ENCODE assay signal across 26 cellular contexts in genomic region chr12:110725267-110725666, GRCh38. TPM values are rescaled to one million over a fixed set of nuclear protein-coding genes. Genes with fewer than 3 reads are reported as not detected.
A peak's percentile ranks its signal among the peaks of the same experiment; 100 is the strongest.
DNase-seq lines count a peak whose midpoint lies in the region; ATAC-seq, FAIRE-seq and TF ChIP-seq lines count a peak whose summit lies in the region.
"Had no signal": no experiment of that assay in that cellular context is flagged by ENCODE, and none has a peak within 500 bp of the region (broad histone marks: within the 10 kb centered on the region; RNA-seq: fewer than 3 reads in every experiment).

No MANE protein-coding gene starts in this region.

- H3K27ac ChIP-seq in neural progenitor cell = no peak overlapping the region
- H3K27ac ChIP-seq: ascending aorta, esophagus squamous epithelium, VCaP had no signal

- peaks cover 29% of the 10 kb centered on the region for H3K36me3 ChIP-seq in neural progenitor cell

- no peaks in the 10 kb centered on the region for H3K4me1 ChIP-seq in neural progenitor cell
- H3K4me1 ChIP-seq: ascending aorta, Caco-2 had no signal

- peaks cover 18% of the 10 kb centered on the region for H3F3A ChIP-seq in neural progenitor cell (ENCODE audit: low read depth)

- H3K9ac ChIP-seq in neural progenitor cell = no peak overlapping the region

- no peaks in the 10 kb centered on the region for H3K27me3 Mint-ChIP-seq in activated naive CD4-positive, alpha-beta T cell treated with anti-CD3 and anti-CD28 coated beads, Interleukin-2, amount 50 U/mL, for 24 hours
- H3K27me3 Mint-ChIP-seq in T-helper 17 cell (no peaks in the 10 kb centered on the region), neural progenitor cell (ENCODE audit: insufficient read depth, low read depth) (no peaks in the 10 kb centered on the region)
- H3K27me3 Mint-ChIP-seq: progenitor cell of endocrine pancreas had no signal

- H3K9me3 ChIP-seq in T-helper 17 cell (ENCODE audit: control insufficient read depth, low read length, poor library complexity, severe bottlenecking) = no peaks in the 10 kb centered on the region
- no peaks in the 10 kb centered on the region for H3K9me3 ChIP-seq in neural progenitor cell (ENCODE audit: low read depth)
- H3K9me3 ChIP-seq: ascending aorta, Caco-2, esophagus squamous epithelium had no signal

- no peaks in the 10 kb centered on the region for H3K27me3 ChIP-seq in neural progenitor cell
- H3K27me3 ChIP-seq: ascending aorta, esophagus squamous epithelium had no signal

- DNase-seq in activated naive CD4-positive, alpha-beta T cell (lab: John Stamatoyannopoulos, UW) = no peak
- DNase-seq in T-helper 17 cell (no peak), neural progenitor cell (ENCODE audit: low spot score) (no peak), AG08395 (ENCODE audit: low spot score) (no peak), GM12892 (ENCODE audit: insufficient read length) (no peak)
- DNase-seq: activated gamma-delta T cell; Caco-2; DND-41; esophagus squamous epithelium; left cardiac atrium; mesenchymal stem cell; NCI-H2029; NCI-H345; NCI-H82; OCI-M1; Right ventricle myocardium superior; stimulated activated CD4-positive, alpha-beta T cell treated with anti-CD3 and anti-CD28 coated beads, Interleukin-1b, Interleukin-23, amount 100 ng/mL, for 48 hours; stimulated activated naive CD4-positive, alpha-beta T cell treated with Interleukin-2 at 50 U/mL for 16 hours; T-helper 1 cell had no signal

- H3K79me2 ChIP-seq in neural progenitor cell (ENCODE audit: low read depth) = peaks cover 68% of the 10 kb centered on the region

- peak overlapping the region; percentile 38 for H3K27ac Mint-ChIP-seq in activated naive CD4-positive, alpha-beta T cell treated with anti-CD3 and anti-CD28 coated beads, Interleukin-2, amount 50 U/mL, for 24 hours
- H3K27ac Mint-ChIP-seq in T-helper 17 cell (peak overlapping the region; percentile 57), neural progenitor cell (no peak overlapping the region)
- H3K27ac Mint-ChIP-seq: progenitor cell of endocrine pancreas had no signal

- no peaks in the 10 kb centered on the region for H3K9me3 Mint-ChIP-seq in activated naive CD4-positive, alpha-beta T cell treated with anti-CD3 and anti-CD28 coated beads, Interleukin-2, amount 50 U/mL, for 24 hours
- no peaks in the 10 kb centered on the region for H3K9me3 Mint-ChIP-seq in neural progenitor cell

- no peak overlapping the region for H3K4me3 ChIP-seq in neural progenitor cell
- H3K4me3 ChIP-seq: ascending aorta, esophagus squamous epithelium had no signal

- TF ChIP-seq CTCF in neural progenitor cell (IDR thresholded peaks at IDR 0.05) = no peak

- no peak overlapping the region for H2AFZ ChIP-seq in neural progenitor cell (replicated peaks)

- H3K36me3 Mint-ChIP-seq in activated naive CD4-positive, alpha-beta T cell treated with anti-CD3 and anti-CD28 coated beads, Interleukin-2, amount 50 U/mL, for 24 hours = peaks cover 23% of the 10 kb centered on the region
- H3K36me3 Mint-ChIP-seq in T-helper 17 cell (ENCODE audit: low read depth) (peaks cover 6% of the 10 kb centered on the region), neural progenitor cell (peaks cover 57% of the 10 kb centered on the region)

- peaks cover 38% of the 10 kb centered on the region for H3K4me1 Mint-ChIP-seq in activated naive CD4-positive, alpha-beta T cell treated with anti-CD3 and anti-CD28 coated beads, Interleukin-2, amount 50 U/mL, for 24 hours
- peaks cover 29% of the 10 kb centered on the region for H3K4me1 Mint-ChIP-seq in T-helper 17 cell
- H3K4me1 Mint-ChIP-seq in neural progenitor cell = peaks cover 2% of the 10 kb centered on the region

- peaks cover 77% of the 10 kb centered on the region for H4K20me1 ChIP-seq in neural progenitor cell (ENCODE audit: low read depth)

- no peak for TF ChIP-seq POLR2A in GM12892 (IDR thresholded peaks at IDR 0.05; ENCODE audit: low read depth, low read length)

- H3K4me3 Mint-ChIP-seq in activated naive CD4-positive, alpha-beta T cell treated with anti-CD3 and anti-CD28 coated beads, Interleukin-2, amount 50 U/mL, for 24 hours = no peak overlapping the region
- no peak overlapping the region for H3K4me3 Mint-ChIP-seq in T-helper 17 cell
- H3K4me3 Mint-ChIP-seq in neural progenitor cell = no peak overlapping the region

- H3K4me2 ChIP-seq in neural progenitor cell = no peak overlapping the region

- no peak for ATAC-seq in T-helper 17 cell
- ATAC-seq in esophagus mucosa = peak; percentile 13
- ATAC-seq: left cardiac atrium had no signal

- no peak for FAIRE-seq in GM12892 (lab: Jason Lieb, UNC)

RNA-seq across cellular contexts. Expression of gene PPP1CC, which starts 17.4 kb away (rescaled TPM):
- total RNA-seq in T-helper 17 cell = 100 to 1,000 TPM; 140 to 149 TPM
- 109 TPM for total RNA-seq in esophagus mucosa
- total RNA-seq in neural progenitor cell (ENCODE audit: low replicate concordance) = 408 and 629 TPM in 2 replicates
- 193 TPM for polyA plus RNA-seq in GM12892 (2012; ENCODE audit: missing spikeins)

RNA-seq across cellular contexts. Expression of gene HVCN1, which starts 36.4 kb away (rescaled TPM):
- total RNA-seq in T-helper 17 cell (1 to 10 TPM; 4.6 to 8.8 TPM), esophagus mucosa (1.3 TPM), neural progenitor cell (ENCODE audit: low replicate concordance) (12.0 and 16.4 TPM in 2 replicates)
- 108 TPM for polyA plus RNA-seq in GM12892 (2012; ENCODE audit: missing spikeins)
- total RNA-seq: HT-29 had no signal
- polyA plus RNA-seq: neural cell had no signal
